In the genomic region with DNA sequence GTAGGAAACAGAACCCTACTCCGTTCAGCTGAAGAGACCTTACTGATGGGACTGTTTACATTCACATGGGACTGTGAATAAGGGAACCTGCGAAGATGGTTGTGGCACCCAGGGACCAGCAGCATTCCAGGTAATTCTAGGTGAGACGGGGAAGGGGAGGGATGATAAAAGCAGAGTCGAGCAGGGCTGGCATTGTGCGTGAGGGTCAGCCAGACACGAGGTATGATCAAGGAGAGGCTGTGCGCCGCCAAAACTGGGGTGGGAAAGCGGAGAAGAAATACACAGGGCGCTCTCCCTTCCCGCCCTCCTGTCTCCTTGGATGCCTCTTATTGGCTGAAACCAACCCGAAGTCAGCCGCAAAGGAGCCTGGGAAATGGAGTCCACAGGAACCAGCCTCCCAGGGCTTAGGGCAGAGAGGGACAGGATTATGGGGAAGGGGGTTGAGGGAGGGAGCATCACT, we compare ENCODE assay signal across 1 cellular context.
TF ChIP-seq lines count a peak whose summit lies in the region.

No MANE protein-coding gene starts in this region.

TF ChIP-seq in HepG2, 621 proteins besides CTCF, POLR2A, EP300 and RAD21 (continued from another document and continues in another):
- TF ChIP-seq, protein P1, sequence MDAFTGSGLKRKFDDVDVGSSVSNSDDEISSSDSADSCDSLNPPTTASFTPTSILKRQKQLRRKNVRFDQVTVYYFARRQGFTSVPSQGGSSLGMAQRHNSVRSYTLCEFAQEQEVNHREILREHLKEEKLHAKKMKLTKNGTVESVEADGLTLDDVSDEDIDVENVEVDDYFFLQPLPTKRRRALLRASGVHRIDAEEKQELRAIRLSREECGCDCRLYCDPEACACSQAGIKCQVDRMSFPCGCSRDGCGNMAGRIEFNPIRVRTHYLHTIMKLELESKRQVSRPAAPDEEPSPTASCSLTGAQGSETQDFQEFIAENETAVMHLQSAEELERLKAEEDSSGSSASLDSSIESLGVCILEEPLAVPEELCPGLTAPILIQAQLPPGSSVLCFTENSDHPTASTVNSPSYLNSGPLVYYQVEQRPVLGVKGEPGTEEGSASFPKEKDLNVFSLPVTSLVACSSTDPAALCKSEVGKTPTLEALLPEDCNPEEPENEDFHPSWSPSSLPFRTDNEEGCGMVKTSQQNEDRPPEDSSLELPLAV (CRISPR knock-in tag; conservative IDR thresholded peaks at IDR 0.05; ENCODE audit: low read depth) = no peak
- TF ChIP-seq, protein P2, sequence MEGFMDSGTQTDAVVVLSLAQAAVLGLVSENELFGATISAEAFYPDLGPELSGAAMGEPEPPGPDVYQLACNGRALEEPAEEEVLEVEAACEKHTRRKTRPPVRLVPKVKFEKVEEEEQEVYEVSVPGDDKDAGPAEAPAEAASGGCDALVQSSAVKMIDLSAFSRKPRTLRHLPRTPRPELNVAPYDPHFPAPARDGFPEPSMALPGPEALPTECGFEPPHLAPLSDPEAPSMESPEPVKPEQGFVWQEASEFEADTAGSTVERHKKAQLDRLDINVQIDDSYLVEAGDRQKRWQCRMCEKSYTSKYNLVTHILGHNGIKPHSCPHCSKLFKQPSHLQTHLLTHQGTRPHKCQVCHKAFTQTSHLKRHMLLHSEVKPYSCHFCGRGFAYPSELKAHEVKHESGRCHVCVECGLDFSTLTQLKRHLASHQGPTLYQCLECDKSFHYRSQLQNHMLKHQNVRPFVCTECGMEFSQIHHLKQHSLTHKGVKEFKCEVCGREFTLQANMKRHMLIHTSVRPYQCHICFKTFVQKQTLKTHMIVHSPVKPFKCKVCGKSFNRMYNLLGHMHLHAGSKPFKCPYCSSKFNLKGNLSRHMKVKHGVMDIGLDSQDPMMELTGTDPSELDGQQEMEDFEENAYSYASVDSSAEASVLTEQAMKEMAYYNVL (CRISPR knock-in tag; IDR thresholded peaks at IDR 0.05; ENCODE audit: borderline replicate concordance) = 0 out of 2 replicates have a peak, but pooled peaks have one; percentile 54
- no peak for TF ChIP-seq MATR3 (CRISPR knock-in tag; IDR thresholded peaks at IDR 0.05)
- no peak for TF ChIP-seq ZNF333 (CRISPR knock-in tag; IDR thresholded peaks at IDR 0.05; ENCODE audit: borderline replicate concordance)
- TF ChIP-seq TAF15 (IDR thresholded peaks at IDR 0.05; ENCODE audit: low read depth, low read length, poor library complexity, severe bottlenecking) = no peak
- TF ChIP-seq, protein P3, sequence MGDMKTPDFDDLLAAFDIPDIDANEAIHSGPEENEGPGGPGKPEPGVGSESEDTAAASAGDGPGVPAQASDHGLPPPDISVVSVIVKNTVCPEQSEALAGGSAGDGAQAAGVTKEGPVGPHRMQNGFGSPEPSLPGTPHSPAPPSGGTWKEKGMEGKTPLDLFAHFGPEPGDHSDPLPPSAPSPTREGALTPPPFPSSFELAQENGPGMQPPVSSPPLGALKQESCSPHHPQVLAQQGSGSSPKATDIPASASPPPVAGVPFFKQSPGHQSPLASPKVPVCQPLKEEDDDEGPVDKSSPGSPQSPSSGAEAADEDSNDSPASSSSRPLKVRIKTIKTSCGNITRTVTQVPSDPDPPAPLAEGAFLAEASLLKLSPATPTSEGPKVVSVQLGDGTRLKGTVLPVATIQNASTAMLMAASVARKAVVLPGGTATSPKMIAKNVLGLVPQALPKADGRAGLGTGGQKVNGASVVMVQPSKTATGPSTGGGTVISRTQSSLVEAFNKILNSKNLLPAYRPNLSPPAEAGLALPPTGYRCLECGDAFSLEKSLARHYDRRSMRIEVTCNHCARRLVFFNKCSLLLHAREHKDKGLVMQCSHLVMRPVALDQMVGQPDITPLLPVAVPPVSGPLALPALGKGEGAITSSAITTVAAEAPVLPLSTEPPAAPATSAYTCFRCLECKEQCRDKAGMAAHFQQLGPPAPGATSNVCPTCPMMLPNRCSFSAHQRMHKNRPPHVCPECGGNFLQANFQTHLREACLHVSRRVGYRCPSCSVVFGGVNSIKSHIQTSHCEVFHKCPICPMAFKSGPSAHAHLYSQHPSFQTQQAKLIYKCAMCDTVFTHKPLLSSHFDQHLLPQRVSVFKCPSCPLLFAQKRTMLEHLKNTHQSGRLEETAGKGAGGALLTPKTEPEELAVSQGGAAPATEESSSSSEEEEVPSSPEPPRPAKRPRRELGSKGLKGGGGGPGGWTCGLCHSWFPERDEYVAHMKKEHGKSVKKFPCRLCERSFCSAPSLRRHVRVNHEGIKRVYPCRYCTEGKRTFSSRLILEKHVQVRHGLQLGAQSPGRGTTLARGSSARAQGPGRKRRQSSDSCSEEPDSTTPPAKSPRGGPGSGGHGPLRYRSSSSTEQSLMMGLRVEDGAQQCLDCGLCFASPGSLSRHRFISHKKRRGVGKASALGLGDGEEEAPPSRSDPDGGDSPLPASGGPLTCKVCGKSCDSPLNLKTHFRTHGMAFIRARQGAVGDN (CRISPR knock-in tag; IDR thresholded peaks at IDR 0.05) = peak; percentile 43
- TF ChIP-seq THYN1 (CRISPR knock-in tag; IDR thresholded peaks at IDR 0.05; ENCODE audit: borderline replicate concordance, low read depth) = no peak
- no peak for TF ChIP-seq ETV5 (CRISPR knock-in tag; IDR thresholded peaks at IDR 0.05; ENCODE audit: borderline replicate concordance)
- no peak for TF ChIP-seq MTA3 (CRISPR knock-in tag; IDR thresholded peaks at IDR 0.05)
- no peak for TF ChIP-seq ZNF713 (CRISPR knock-in tag; IDR thresholded peaks at IDR 0.05)
- TF ChIP-seq KLF12 (CRISPR knock-in tag; IDR thresholded peaks at IDR 0.05; ENCODE audit: borderline replicate concordance) = no peak
- TF ChIP-seq EHMT2 (IDR thresholded peaks at IDR 0.05; ENCODE audit: borderline replicate concordance, low read depth, low read length) = no peak
- TF ChIP-seq ZNF644 (CRISPR knock-in tag; IDR thresholded peaks at IDR 0.05; ENCODE audit: low read depth) = no peak
- TF ChIP-seq, protein P4, sequence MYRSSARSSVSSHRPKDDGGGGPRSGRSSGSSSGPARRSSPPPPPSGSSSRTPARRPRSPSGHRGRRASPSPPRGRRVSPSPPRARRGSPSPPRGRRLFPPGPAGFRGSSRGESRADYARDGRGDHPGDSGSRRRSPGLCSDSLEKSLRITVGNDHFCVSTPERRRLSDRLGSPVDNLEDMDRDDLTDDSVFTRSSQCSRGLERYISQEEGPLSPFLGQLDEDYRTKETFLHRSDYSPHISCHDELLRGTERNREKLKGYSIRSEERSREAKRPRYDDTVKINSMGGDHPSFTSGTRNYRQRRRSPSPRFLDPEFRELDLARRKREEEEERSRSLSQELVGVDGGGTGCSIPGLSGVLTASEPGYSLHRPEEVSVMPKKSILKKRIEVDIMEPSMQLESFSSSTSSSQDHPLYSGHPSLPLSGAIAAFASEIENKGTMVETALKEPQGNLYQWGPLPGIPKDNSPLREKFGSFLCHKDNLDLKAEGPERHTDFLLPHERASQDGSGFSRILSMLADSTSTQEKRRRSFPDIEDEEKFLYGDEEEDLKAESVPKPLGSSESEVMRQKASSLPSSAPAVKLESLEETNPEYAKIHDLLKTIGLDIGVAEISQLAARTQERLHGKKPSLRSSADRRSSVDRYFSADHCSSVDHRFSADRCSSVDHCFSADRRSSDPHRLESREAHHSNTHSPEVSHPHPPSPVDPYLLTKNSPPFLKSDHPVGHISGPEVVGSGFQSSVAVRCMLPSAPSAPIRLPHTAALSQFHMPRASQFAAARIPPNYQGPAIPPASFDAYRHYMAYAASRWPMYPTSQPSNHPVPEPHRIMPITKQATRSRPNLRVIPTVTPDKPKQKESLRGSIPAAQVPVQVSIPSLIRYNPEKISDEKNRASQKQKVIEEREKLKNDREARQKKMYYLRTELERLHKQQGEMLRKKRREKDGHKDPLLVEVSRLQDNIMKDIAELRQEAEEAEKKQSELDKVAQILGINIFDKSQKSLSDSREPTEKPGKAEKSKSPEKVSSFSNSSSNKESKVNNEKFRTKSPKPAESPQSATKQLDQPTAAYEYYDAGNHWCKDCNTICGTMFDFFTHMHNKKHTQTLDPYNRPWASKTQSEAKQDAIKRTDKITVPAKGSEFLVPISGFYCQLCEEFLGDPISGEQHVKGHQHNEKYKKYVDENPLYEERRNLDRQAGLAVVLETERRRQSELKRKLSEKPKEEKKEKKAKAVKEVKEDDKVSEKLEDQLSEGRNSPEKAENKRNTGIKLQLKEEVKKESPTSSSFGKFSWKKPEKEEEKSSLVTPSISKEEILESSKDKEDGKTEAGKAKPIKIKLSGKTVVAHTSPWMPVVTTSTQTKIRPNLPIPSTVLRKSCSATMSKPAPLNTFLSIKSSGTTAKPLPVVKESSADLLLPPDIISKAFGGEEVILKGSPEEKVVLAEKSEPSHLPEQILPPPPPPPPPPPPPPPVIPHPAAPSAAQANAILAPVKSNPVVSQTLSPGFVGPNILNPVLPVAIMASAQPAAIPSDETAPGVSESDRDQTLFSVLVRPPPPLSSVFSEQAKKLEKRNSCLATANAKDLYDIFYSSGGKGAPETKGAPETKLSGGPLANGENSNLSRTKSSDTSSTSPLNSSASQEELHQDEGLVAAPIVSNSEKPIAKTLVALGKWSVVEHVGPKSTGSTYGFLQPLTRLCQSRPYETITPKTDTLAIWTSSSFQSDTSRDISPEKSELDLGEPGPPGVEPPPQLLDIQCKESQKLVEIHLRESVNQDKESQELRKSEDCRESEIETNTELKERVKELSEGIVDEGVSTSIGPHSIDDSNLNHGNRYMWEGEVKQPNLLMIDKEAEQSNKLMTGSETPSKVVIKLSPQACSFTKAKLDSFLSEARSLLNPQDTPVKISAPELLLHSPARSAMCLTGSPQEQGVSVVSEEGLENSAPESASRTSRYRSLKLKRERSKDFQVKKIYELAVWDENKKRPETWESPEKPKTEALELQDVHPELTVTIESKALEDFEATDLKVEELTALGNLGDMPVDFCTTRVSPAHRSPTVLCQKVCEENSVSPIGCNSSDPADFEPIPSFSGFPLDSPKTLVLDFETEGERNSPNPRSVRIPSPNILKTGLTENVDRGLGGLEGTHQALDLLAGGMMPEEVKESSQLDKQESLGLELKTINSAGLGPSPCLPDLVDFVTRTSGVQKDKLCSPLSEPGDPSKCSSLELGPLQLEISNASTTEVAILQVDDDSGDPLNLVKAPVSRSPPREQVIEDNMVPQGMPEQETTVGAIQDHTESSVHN (CRISPR knock-in tag; IDR thresholded peaks at IDR 0.05) = no peak
- no peak for TF ChIP-seq ZNF20 (CRISPR knock-in tag; IDR thresholded peaks at IDR 0.05)
- no peak for TF ChIP-seq PRPF4 (IDR thresholded peaks at IDR 0.05; ENCODE audit: low read depth, low read length, poor library complexity, severe bottlenecking)
- TF ChIP-seq MIXL1 (CRISPR knock-in tag; IDR thresholded peaks at IDR 0.05) = no peak
- TF ChIP-seq, protein P5, sequence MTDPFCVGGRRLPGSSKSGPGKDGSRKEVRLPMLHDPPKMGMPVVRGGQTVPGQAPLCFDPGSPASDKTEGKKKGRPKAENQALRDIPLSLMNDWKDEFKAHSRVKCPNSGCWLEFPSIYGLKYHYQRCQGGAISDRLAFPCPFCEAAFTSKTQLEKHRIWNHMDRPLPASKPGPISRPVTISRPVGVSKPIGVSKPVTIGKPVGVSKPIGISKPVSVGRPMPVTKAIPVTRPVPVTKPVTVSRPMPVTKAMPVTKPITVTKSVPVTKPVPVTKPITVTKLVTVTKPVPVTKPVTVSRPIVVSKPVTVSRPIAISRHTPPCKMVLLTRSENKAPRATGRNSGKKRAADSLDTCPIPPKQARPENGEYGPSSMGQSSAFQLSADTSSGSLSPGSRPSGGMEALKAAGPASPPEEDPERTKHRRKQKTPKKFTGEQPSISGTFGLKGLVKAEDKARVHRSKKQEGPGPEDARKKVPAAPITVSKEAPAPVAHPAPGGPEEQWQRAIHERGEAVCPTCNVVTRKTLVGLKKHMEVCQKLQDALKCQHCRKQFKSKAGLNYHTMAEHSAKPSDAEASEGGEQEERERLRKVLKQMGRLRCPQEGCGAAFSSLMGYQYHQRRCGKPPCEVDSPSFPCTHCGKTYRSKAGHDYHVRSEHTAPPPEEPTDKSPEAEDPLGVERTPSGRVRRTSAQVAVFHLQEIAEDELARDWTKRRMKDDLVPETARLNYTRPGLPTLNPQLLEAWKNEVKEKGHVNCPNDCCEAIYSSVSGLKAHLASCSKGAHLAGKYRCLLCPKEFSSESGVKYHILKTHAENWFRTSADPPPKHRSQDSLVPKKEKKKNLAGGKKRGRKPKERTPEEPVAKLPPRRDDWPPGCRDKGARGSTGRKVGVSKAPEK (CRISPR knock-in tag; IDR thresholded peaks at IDR 0.05; ENCODE audit: borderline replicate concordance) = no peak
- no peak for TF ChIP-seq ZNF839 (CRISPR knock-in tag; IDR thresholded peaks at IDR 0.05; ENCODE audit: borderline replicate concordance)
- TF ChIP-seq ZNF562 (CRISPR knock-in tag; IDR thresholded peaks at IDR 0.05; ENCODE audit: borderline replicate concordance) = no peak
- no peak for TF ChIP-seq MEIS2 (CRISPR knock-in tag; IDR thresholded peaks at IDR 0.05)
- no peak for TF ChIP-seq U2AF2 (IDR thresholded peaks at IDR 0.05; ENCODE audit: low read depth, low read length)
- no peak for TF ChIP-seq ZMYM2 (CRISPR knock-in tag; IDR thresholded peaks at IDR 0.05)
- no peak for TF ChIP-seq ZC3H4 (CRISPR knock-in tag; IDR thresholded peaks at IDR 0.05; ENCODE audit: borderline replicate concordance)
- no peak for TF ChIP-seq ZMYM4 (CRISPR knock-in tag; IDR thresholded peaks at IDR 0.05)
- no peak for TF ChIP-seq KLF9 (CRISPR knock-in tag; IDR thresholded peaks at IDR 0.05; ENCODE audit: low read depth)
- TF ChIP-seq ZNF513 (CRISPR knock-in tag; conservative IDR thresholded peaks at IDR 0.05) = no peak
- no peak for TF ChIP-seq GABPA (IDR thresholded peaks at IDR 0.05; ENCODE audit: low read depth, low read length)
- TF ChIP-seq GABPA (CRISPR knock-in tag; IDR thresholded peaks at IDR 0.05; ENCODE audit: low read depth) = peak; percentile 54; the same call in 1 of the 2 replicates
- TF ChIP-seq HMG20A (CRISPR knock-in tag; IDR thresholded peaks at IDR 0.05; ENCODE audit: borderline replicate concordance) = no peak
- no peak for TF ChIP-seq TEF (CRISPR knock-in tag; IDR thresholded peaks at IDR 0.05)
- no peak for TF ChIP-seq PLSCR1 (CRISPR knock-in tag; IDR thresholded peaks at IDR 0.05; ENCODE audit: borderline replicate concordance)
- TF ChIP-seq ZNF749 (CRISPR knock-in tag; IDR thresholded peaks at IDR 0.05; ENCODE audit: borderline replicate concordance) = no peak
- peak; percentile 93 for TF ChIP-seq ZNF143 (CRISPR knock-in tag; IDR thresholded peaks at IDR 0.05)
- no peak for TF ChIP-seq KAT2B (IDR thresholded peaks at IDR 0.05; ENCODE audit: borderline replicate concordance, low read depth, low read length)
